In genomic region chr3:41164776-41165175, GRCh38 we compare ENCODE assay signal across 25 cellular contexts.
"Had no signal": no experiment of that assay in that cellular context is flagged by ENCODE, and none has a peak within 500 bp of the region (broad histone marks: within the 10 kb centered on the region; RNA-seq: fewer than 3 reads in every experiment).

No MANE protein-coding gene starts in this region.

- H3K27me3 ChIP-seq: esophagus squamous epithelium, heart right ventricle, left lung, neural progenitor cell, right atrium auricular region, stomach, thyroid gland had no signal

- FAIRE-seq: endothelial cell of umbilical vein, islet of Langerhans had no signal

- H3K36me3 ChIP-seq: esophagus squamous epithelium, heart right ventricle, left lung, neural progenitor cell, right atrium auricular region, stomach, thyroid gland had no signal

- ATAC-seq: heart right ventricle; left cardiac atrium; left lung; naive thymus-derived CD4-positive, alpha-beta T cell; sciatic nerve; stimulated activated effector memory CD8-positive, alpha-beta T cell treated with anti-CD3 and anti-CD28 coated beads, Interleukin-12 subunit alpha, Interleukin-12 subunit beta, amount 100 ng/mL, for 72 hours had no signal

- H3K4me2 ChIP-seq: neural progenitor cell had no signal

- H3K27me3 Mint-ChIP-seq: type B pancreatic cell had no signal

- H3K9ac ChIP-seq: neural progenitor cell, parathyroid adenoma had no signal

- H3K9me3 Mint-ChIP-seq: naive thymus-derived CD4-positive, alpha-beta T cell; nephron; stimulated activated effector memory CD8-positive, alpha-beta T cell treated with anti-CD3 and anti-CD28 coated beads, Interleukin-12 subunit alpha, Interleukin-12 subunit beta, amount 100 ng/mL, for 72 hours had no signal

- DNase-seq: effector CD8-positive, alpha-beta T cell; erythroblast; esophagus squamous epithelium; foreskin melanocyte; glutamatergic neuron; heart right ventricle; hippocampal formation; left cardiac atrium; left lung; naive thymus-derived CD4-positive, alpha-beta T cell; stimulated activated CD4-positive, alpha-beta T cell treated with anti-CD3 and anti-CD28 coated beads, Interleukin-2, amount 100 ng/mL, for 24 hours; stimulated activated CD4-positive, alpha-beta T cell treated with anti-CD3 and anti-CD28 coated beads, Interleukin-4, amount 100 ng/mL, for 24 hours; stimulated activated naive CD4-positive, alpha-beta T cell treated with Interleukin-2 at 50 U/mL for 16 hours; stomach; thyroid gland had no signal

- H2AFZ ChIP-seq: neural progenitor cell, parathyroid adenoma had no signal

- H3K79me2 ChIP-seq: parathyroid adenoma had no signal

- H3K4me1 Mint-ChIP-seq: neural progenitor cell had no signal

- H3K9me3 ChIP-seq: esophagus squamous epithelium, heart right ventricle, left lung, right atrium auricular region, stomach, thyroid gland had no signal

- H3K4me3 ChIP-seq: esophagus squamous epithelium, heart right ventricle, left lung, neural progenitor cell, right atrium auricular region, stomach, thyroid gland had no signal

- H3K4me1 ChIP-seq: heart right ventricle, right atrium auricular region, thyroid gland had no signal

- H3K27ac Mint-ChIP-seq: nephron; neural progenitor cell; progenitor cell of endocrine pancreas; stimulated activated effector memory CD8-positive, alpha-beta T cell treated with anti-CD3 and anti-CD28 coated beads, Interleukin-12 subunit alpha, Interleukin-12 subunit beta, amount 100 ng/mL, for 72 hours; type B pancreatic cell had no signal

- H3K4me3 Mint-ChIP-seq: naive thymus-derived CD4-positive, alpha-beta T cell; nephron; neural progenitor cell; stimulated activated effector memory CD8-positive, alpha-beta T cell treated with anti-CD3 and anti-CD28 coated beads, Interleukin-12 subunit alpha, Interleukin-12 subunit beta, amount 100 ng/mL, for 72 hours; type B pancreatic cell had no signal

- H3K36me3 Mint-ChIP-seq: naive thymus-derived CD4-positive, alpha-beta T cell; neural progenitor cell; stimulated activated effector memory CD8-positive, alpha-beta T cell treated with anti-CD3 and anti-CD28 coated beads, Interleukin-12 subunit alpha, Interleukin-12 subunit beta, amount 100 ng/mL, for 72 hours; type B pancreatic cell had no signal

- H3K27ac ChIP-seq: esophagus squamous epithelium, heart right ventricle, left lung, neural progenitor cell, parathyroid adenoma, right atrium auricular region, stomach, thyroid gland had no signal
